In the genomic region with DNA sequence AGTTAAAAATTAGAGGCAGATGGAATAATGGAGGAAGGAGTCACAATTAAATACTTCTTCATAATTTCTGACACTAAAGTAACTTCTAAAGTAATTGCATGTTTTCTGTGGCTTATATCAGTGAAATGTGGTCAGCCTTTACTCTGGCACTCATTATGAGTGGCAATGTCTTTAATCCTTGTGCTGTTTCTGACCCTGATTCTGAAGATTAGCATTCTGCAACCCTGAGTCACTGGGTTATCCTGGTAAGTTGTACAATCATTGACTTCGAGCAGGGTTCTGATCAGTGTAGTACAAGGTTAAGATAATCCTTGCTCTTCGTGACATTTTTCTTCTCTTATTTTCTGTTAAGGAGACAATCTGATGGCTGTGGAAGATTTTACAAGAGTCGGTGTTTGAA, we compare ENCODE assay signal across 18 cellular contexts.
"Had no signal": no experiment of that assay in that cellular context is flagged by ENCODE, and none has a peak within 500 bp of the region (broad histone marks: within the 10 kb centered on the region; RNA-seq: fewer than 3 reads in every experiment).

No MANE protein-coding gene starts in this region.

- H3K36me3 ChIP-seq: ascending aorta, colonic mucosa, esophagus muscularis mucosa, neural progenitor cell, ovary, SJCRH30 had no signal

- H3K9me3 Mint-ChIP-seq: neural progenitor cell, type B pancreatic cell had no signal

- H2AFZ ChIP-seq: neural progenitor cell had no signal

- H3K4me1 ChIP-seq: ascending aorta, colonic mucosa, esophagus muscularis mucosa, neural progenitor cell, SJCRH30 had no signal

- H3K27ac ChIP-seq: ascending aorta, colonic mucosa, esophagus muscularis mucosa, neural progenitor cell, ovary, SJCRH30 had no signal

- ATAC-seq: activated CD4-positive, CD25-positive, alpha-beta regulatory T cell treated with anti-CD3 and anti-CD28 coated beads, Interleukin-2, amount 50 U/mL, for 24 hours; activated naive CD8-positive, alpha-beta T cell treated with anti-CD3 and anti-CD28 coated beads, Interleukin-2, amount 50 U/mL, for 24 hours; activated T-helper 17 cell treated with anti-CD3 and anti-CD28 coated beads, Interleukin-2, amount 50 U/mL, for 72 hours had no signal

- H3K4me2 ChIP-seq: neural progenitor cell had no signal

- H3K27me3 Mint-ChIP-seq: activated naive CD8-positive, alpha-beta T cell treated with anti-CD3 and anti-CD28 coated beads, Interleukin-2, amount 50 U/mL, for 24 hours; activated T-helper 17 cell treated with anti-CD3 and anti-CD28 coated beads, Interleukin-2, amount 50 U/mL, for 72 hours; type B pancreatic cell had no signal

- H3K9ac ChIP-seq: neural progenitor cell had no signal

- H3K4me3 ChIP-seq: ascending aorta, colonic mucosa, esophagus muscularis mucosa, lung, neural progenitor cell, ovary, SJCRH30 had no signal

- H3K36me3 Mint-ChIP-seq: neural progenitor cell, type B pancreatic cell had no signal

- H3K27ac Mint-ChIP-seq: activated naive CD4-positive, alpha-beta T cell treated with anti-CD3 and anti-CD28 coated beads for 36 hours; activated naive CD8-positive, alpha-beta T cell treated with anti-CD3 and anti-CD28 coated beads, Interleukin-2, amount 50 U/mL, for 24 hours; activated T-helper 17 cell treated with anti-CD3 and anti-CD28 coated beads, Interleukin-2, amount 50 U/mL, for 72 hours; neural progenitor cell; type B pancreatic cell had no signal

- H3K27me3 ChIP-seq: ascending aorta, colonic mucosa, esophagus muscularis mucosa, neural progenitor cell, ovary, SJCRH30 had no signal

- H3K4me1 Mint-ChIP-seq: activated naive CD8-positive, alpha-beta T cell treated with anti-CD3 and anti-CD28 coated beads, Interleukin-2, amount 50 U/mL, for 24 hours; activated T-helper 17 cell treated with anti-CD3 and anti-CD28 coated beads, Interleukin-2, amount 50 U/mL, for 72 hours had no signal

- H3K9me3 ChIP-seq: ascending aorta, colonic mucosa, esophagus muscularis mucosa, ovary, SJCRH30 had no signal

- DNase-seq: activated naive CD4-positive, alpha-beta T cell treated with anti-CD3 and anti-CD28 coated beads for 36 hours; activated naive CD8-positive, alpha-beta T cell treated with anti-CD3 and anti-CD28 coated beads, Interleukin-2, amount 50 U/mL, for 24 hours; caudate nucleus; colonic mucosa; hypothalamus; midbrain; ovary; SJCRH30; stimulated activated CD4-positive, alpha-beta T cell treated with anti-CD3 and anti-CD28 coated beads, Interleukin-4, amount 100 ng/mL, for 24 hours; stimulated activated naive CD4-positive, alpha-beta T cell treated with Interleukin-2 at 50 U/mL for 16 hours; SW 1271 had no signal

- H3K4me3 Mint-ChIP-seq: activated naive CD4-positive, alpha-beta T cell treated with anti-CD3 and anti-CD28 coated beads for 36 hours; activated naive CD8-positive, alpha-beta T cell treated with anti-CD3 and anti-CD28 coated beads, Interleukin-2, amount 50 U/mL, for 24 hours; activated T-helper 17 cell treated with anti-CD3 and anti-CD28 coated beads, Interleukin-2, amount 50 U/mL, for 72 hours; neural progenitor cell; type B pancreatic cell had no signal
